ENCODE assay signal across 26 cellular contexts in the genomic region with DNA sequence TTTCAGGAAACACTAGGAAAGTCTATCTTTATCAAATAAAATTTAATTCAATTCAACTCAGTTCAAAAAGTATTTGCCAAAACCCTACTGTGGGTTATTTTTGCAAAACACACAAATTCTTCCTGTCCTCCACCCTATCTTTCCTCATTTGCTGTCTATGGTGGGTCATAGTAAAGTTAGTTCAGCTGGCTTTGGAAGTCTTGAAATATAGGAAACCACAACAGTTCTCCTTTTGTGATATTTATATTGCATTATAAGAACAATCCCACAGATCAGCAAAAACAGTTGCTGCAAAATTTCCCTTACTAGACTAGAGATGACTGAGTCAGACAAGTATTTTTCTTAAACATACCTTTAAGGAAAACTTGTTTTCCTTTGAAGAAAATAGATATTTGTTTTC. TPM values are rescaled to one million over a fixed set of nuclear protein-coding genes. Genes with fewer than 3 reads are reported as not detected.
DNase-seq lines count a peak whose midpoint lies in the region; ATAC-seq, FAIRE-seq and TF ChIP-seq lines count a peak whose summit lies in the region.
"Had no signal": no experiment of that assay in that cellular context is flagged by ENCODE, and none has a peak within 500 bp of the region (broad histone marks: within the 10 kb centered on the region; RNA-seq: fewer than 3 reads in every experiment).

No MANE protein-coding gene starts in this region.

- TF ChIP-seq POLR2A in A549 (IDR thresholded peaks at IDR 0.05; ENCODE audit: low read length), result no peak

- ATAC-seq in A549 (no peak), HG02623 (IDR thresholded peaks at IDR 0.05; ENCODE audit: unreplicated experiment) (no peak), HG03378 (IDR thresholded peaks at IDR 0.05; ENCODE audit: unreplicated experiment) (no peak), GM18861 (IDR thresholded peaks at IDR 0.05; ENCODE audit: unreplicated experiment) (no peak)
- ATAC-seq: left cardiac atrium, natural killer cell, Right ventricle myocardium inferior, sciatic nerve had no signal

- POLR2A ChIA-PET in A549 (lab: Yijun Ruan, JAX), result no interaction called here

- FAIRE-seq in A549 (lab: Jason Lieb, UNC) (peak; percentile 93), colon (lab: Jason Lieb, UNC) (peak; percentile 87)
- FAIRE-seq: A204.1, H1 had no signal

- H3K4me3 ChIP-seq in A549, result no peak overlapping the region
- H3K4me3 ChIP-seq: vagina had no signal

- DNase-seq in A549 (ENCODE audit: low read depth in 1 of 2, low spot score in 1 of 2) (no peak), KBM-7 (peak; percentile 64), OCI-M1 (lab: John Stamatoyannopoulos, UW) (peak; percentile 48), GM13977 (ENCODE audit: low spot score) (no peak)
- DNase-seq: activated CD4-positive, alpha-beta T cell treated with anti-CD3 and anti-CD28 coated beads, Interleukin-2, amount 50 U/mL, for 48 hours; activated gamma-delta T cell treated with Interleukin-2 at 50 U/mL for 16 hours; activated T-cell treated with anti-CD3 and anti-CD28 coated beads for 4 hours; DMS 273 treated with DMSO at 0.1 percent for 48 hours; left cardiac atrium; natural killer cell; NCI-H1092 treated with DMSO at 0.1 percent for 48 hours; NCI-H2029 treated with DMSO at 0.1 percent for 48 hours; NCI-H510A; posterior cingulate gyrus; T-helper 1 cell; WERI-Rb-1 had no signal

- no peak for TF ChIP-seq EP300 in A549 (IDR thresholded peaks at IDR 0.05)

- CTCF ChIA-PET in A549 (lab: Yijun Ruan, JAX), result no interaction called here

- in situ Hi-C loops in KBM-7 (cut with MboI; ENCODE audit: low pct_unique_long_range_greater_than_20kb, low sequenced_read_pairs), result no loop called here
- in situ Hi-C loops in GM13977 (cut with MboI; ENCODE audit: low pct_unique_long_range_greater_than_20kb, low sequenced_read_pairs, unreplicated experiment), result no loop called here

- H3K27ac ChIP-seq in A549, result no peak overlapping the region
- H3K27ac ChIP-seq: C4-2B, vagina, WERI-Rb-1 had no signal

- H3K9me3 ChIP-seq in A549, result no peaks in the 10 kb centered on the region
- H3K9me3 ChIP-seq: vagina had no signal

- no peak for TF ChIP-seq CTCF in A549 (IDR thresholded peaks at IDR 0.05)
- TF ChIP-seq CTCF in GM13977 (IDR thresholded peaks at IDR 0.05; ENCODE audit: extremely low read depth, insufficient read depth, missing control alignments), result no peak

- no peak overlapping the region for H3K4me2 ChIP-seq in A549

- TF ChIP-seq RAD21 in A549 (conservative IDR thresholded peaks at IDR 0.05 in 1 of 2, IDR thresholded peaks at IDR 0.05 in 1 of 2), result no peak

- no peaks in the 10 kb centered on the region for H3K4me1 ChIP-seq in A549
- H3K4me1 ChIP-seq: vagina had no signal

TF ChIP-seq in A549, 52 proteins besides CTCF, POLR2A, EP300 and RAD21:
- TF ChIP-seq NFE2L2 (conservative IDR thresholded peaks at IDR 0.05; ENCODE audit: low read length) (no peak), POLR2AphosphoS2 (conservative IDR thresholded peaks at IDR 0.05; ENCODE audit: low read length) (no peak)

RNA-seq across cellular contexts. Expression of gene CYBB, which starts 22.2 kb away (rescaled TPM):
- 0.08 and 0.12 TPM in 2 replicates for polyA plus RNA-seq in A549 (2011; rRNA removed)
- polyA plus RNA-seq in A549 (2012; cell fraction: cytosol; rRNA removed), result 0.01 and 0.03 TPM in 2 replicates
- 0.04 and 0.05 TPM in 2 replicates for polyA plus RNA-seq in A549 (2012; cell fraction: nucleus; rRNA removed)
- 0.04 TPM in 3 replicates for polyA plus RNA-seq in A549 (2017; fragmentation: RNase III; extraction: RNeasy Plus Mini Kit Qiagen cat#74134 plus additional on column Dnase treatment)
- polyA minus RNA-seq in A549 (2011; rRNA and poly(A)+ RNA removed), result 0.05 and 0.12 TPM in 2 replicates

RNA-seq across cellular contexts. Expression of gene DYNLT3, which starts 45.3 kb away (rescaled TPM):
- polyA plus RNA-seq in A549 (2011; rRNA removed) (23.2 and 26.8 TPM in 2 replicates), A549 (2017; fragmentation: RNase III; extraction: RNeasy Plus Mini Kit Qiagen cat#74134 plus additional on column Dnase treatment) (22.8 to 27.3 TPM (median 27.1 TPM) in 3 replicates)
- polyA plus RNA-seq in A549 (2012; cell fraction: cytosol; rRNA removed), result 3.9 and 4.6 TPM in 2 replicates
- 1.1 and 2.3 TPM in 2 replicates for polyA plus RNA-seq in A549 (2012; cell fraction: nucleus; rRNA removed)
- polyA minus RNA-seq in A549 (2011; rRNA and poly(A)+ RNA removed), result 7.0 and 12.1 TPM in 2 replicates

Comparison
In these comparisons a context has a peak if more than half of its experiments do, and no peak if none do; other contexts are left out.
1. DNase-seq: peak in KBM-7 (single experiment) and OCI-M1 (single experiment); none in A549 (0 of 2) and GM13977 (single experiment).